Comparison of ENCODE assay signal across 28 cellular contexts in genomic region chr18:64253222-64253621, GRCh38.
"Had no signal": no experiment of that assay in that cellular context is flagged by ENCODE, and none has a peak within 500 bp of the region (broad histone marks: within the 10 kb centered on the region; RNA-seq: fewer than 3 reads in every experiment).

No MANE protein-coding gene starts in this region.

- H3K36me3 ChIP-seq: gastrocnemius medialis, neutrophil, pancreas, suprapubic skin, transverse colon, upper lobe of right lung, uterus had no signal

- H3K27ac ChIP-seq: dorsolateral prefrontal cortex, epithelial cell of prostate, gastrocnemius medialis, neutrophil, pancreas, suprapubic skin, transverse colon, upper lobe of right lung, uterus had no signal

- H3K4me2 ChIP-seq: smooth muscle cell had no signal

- FAIRE-seq: keratinocyte, pancreas had no signal

- H3K4me1 Mint-ChIP-seq: memory B cell; stimulated activated naive CD8-positive, alpha-beta T cell treated with anti-CD3 and anti-CD28 coated beads, Interleukin-15, amount 100 ng/mL, for 72 hours had no signal

- H3K27me3 Mint-ChIP-seq: natural killer cell treated with Interleukin-12 subunit alpha and Interleukin-12 subunit beta and Interleukin-15 and Interleukin-18, amount 100 ng/mL, for 72 hours; progenitor cell of endocrine pancreas; stimulated activated naive CD8-positive, alpha-beta T cell treated with anti-CD3 and anti-CD28 coated beads, Interleukin-15, amount 100 ng/mL, for 72 hours had no signal

- H3K4me1 ChIP-seq: gastrocnemius medialis, pancreas, suprapubic skin, transverse colon, upper lobe of right lung, uterus had no signal

- ATAC-seq: esophagus mucosa; gastrocnemius medialis; left ventricle myocardium superior; natural killer cell treated with Interleukin-12 subunit alpha and Interleukin-12 subunit beta and Interleukin-15 and Interleukin-18, amount 100 ng/mL, for 72 hours; pancreas; sciatic nerve; stimulated activated naive CD8-positive, alpha-beta T cell treated with anti-CD3 and anti-CD28 coated beads, Interleukin-15, amount 100 ng/mL, for 72 hours; upper lobe of right lung had no signal

- H3K9me3 Mint-ChIP-seq: memory B cell had no signal

- H3K4me3 Mint-ChIP-seq: memory B cell; natural killer cell treated with Interleukin-12 subunit alpha and Interleukin-12 subunit beta and Interleukin-15 and Interleukin-18, amount 100 ng/mL, for 72 hours; neural crest cell; stimulated activated naive CD8-positive, alpha-beta T cell treated with anti-CD3 and anti-CD28 coated beads, Interleukin-15, amount 100 ng/mL, for 72 hours had no signal

- H3K36me3 Mint-ChIP-seq: memory B cell; natural killer cell treated with Interleukin-12 subunit alpha and Interleukin-12 subunit beta and Interleukin-15 and Interleukin-18, amount 100 ng/mL, for 72 hours had no signal

- H3K9me3 ChIP-seq: gastrocnemius medialis, neutrophil, pancreas, suprapubic skin, transverse colon, upper lobe of right lung, uterus had no signal

- H3K27me3 ChIP-seq: gastrocnemius medialis, neutrophil, pancreas, suprapubic skin, transverse colon, upper lobe of right lung, uterus had no signal

- H3K27ac Mint-ChIP-seq: memory B cell; natural killer cell treated with Interleukin-12 subunit alpha and Interleukin-12 subunit beta and Interleukin-15 and Interleukin-18, amount 100 ng/mL, for 72 hours; progenitor cell of endocrine pancreas; stimulated activated naive CD8-positive, alpha-beta T cell treated with anti-CD3 and anti-CD28 coated beads, Interleukin-15, amount 100 ng/mL, for 72 hours had no signal

- H3K4me3 ChIP-seq: dorsolateral prefrontal cortex, gastrocnemius medialis, lung, pancreas, smooth muscle cell, suprapubic skin, transverse colon, upper lobe of right lung, uterus had no signal

- DNase-seq: dorsolateral prefrontal cortex; effector CD4-positive, alpha-beta T cell; foreskin fibroblast; gastrocnemius medialis; head of caudate nucleus; left ventricle myocardium superior; pancreas; stimulated activated CD4-positive, alpha-beta T cell treated with anti-CD3 and anti-CD28 coated beads, Interleukin-12 subunit alpha, Interleukin-12 subunit beta, amount 100 ng/mL, for 4 hours; stimulated activated CD4-positive, alpha-beta T cell treated with anti-CD3 and anti-CD28 coated beads, Interleukin-1b, Interleukin-23, amount 100 ng/mL, for 48 hours; stimulated activated CD4-positive, alpha-beta T cell treated with anti-CD3 and anti-CD28 coated beads, Interleukin-4, amount 100 ng/mL, for 1 hour; stimulated activated CD8-positive, alpha-beta memory T cell treated with anti-CD3 and anti-CD28 coated beads, Interleukin-4, amount 100 ng/mL, for 48 hours; stimulated activated naive CD4-positive, alpha-beta T cell; stimulated activated naive CD8-positive, alpha-beta T cell treated with anti-CD3 and anti-CD28 coated beads, Interleukin-15, amount 100 ng/mL, for 72 hours; transverse colon; upper lobe of right lung; uterus had no signal
